20 cellular contexts compared by ENCODE assay signal in genomic region chr22:16609548-16610261, GRCh38. TPM values are rescaled to one million over a fixed set of nuclear protein-coding genes. Genes with fewer than 3 reads are reported as not detected.
DNase-seq lines count a peak whose midpoint lies in the region; ATAC-seq and TF ChIP-seq lines count a peak whose summit lies in the region.
"Had no signal": no experiment of that assay in that cellular context is flagged by ENCODE, and none has a peak within 500 bp of the region (broad histone marks: within the 10 kb centered on the region; RNA-seq: fewer than 3 reads in every experiment).

No MANE protein-coding gene starts in this region.

- H3K4me1 ChIP-seq in GM23338 (ENCODE audit: insufficient read depth) (no peaks in the 10 kb centered on the region), mammary epithelial cell (ENCODE audit: insufficient read depth, low read length) (no peaks in the 10 kb centered on the region)
- H3K4me1 ChIP-seq in effector memory CD4-positive, alpha-beta T cell (ENCODE audit: control insufficient read depth, insufficient read depth, low read length, poor library complexity, severe bottlenecking): no peaks in the 10 kb centered on the region
- H3K4me1 ChIP-seq: Caco-2, SJCRH30 had no signal

- ATAC-seq in GM23338 (peak; percentile 56; the same call in 2 of the 3 replicates), GM18858 (IDR thresholded peaks at IDR 0.05; ENCODE audit: unreplicated experiment) (no peak), HG02798 (IDR thresholded peaks at IDR 0.05; ENCODE audit: poor library complexity, unreplicated experiment) (no peak), GM19452 (IDR thresholded peaks at IDR 0.05; ENCODE audit: unreplicated experiment) (no peak)
- ATAC-seq in stimulated activated naive CD8-positive, alpha-beta T cell treated with anti-CD3 and anti-CD28 coated beads, Interleukin-15, amount 100 ng/mL, for 72 hours: peak; percentile 33
- ATAC-seq: GM12878, left lobe of liver had no signal

- H3K27ac ChIP-seq in GM23338 (ENCODE audit: low read depth): no peak overlapping the region
- H3K27ac ChIP-seq in mammary epithelial cell (ENCODE audit: insufficient read depth, low read depth, low read length): peak overlapping the region; percentile 40
- H3K27ac ChIP-seq in effector memory CD4-positive, alpha-beta T cell (ENCODE audit: insufficient read depth, low read length, poor library complexity, severe bottlenecking): no peak overlapping the region
- H3K27ac ChIP-seq: SJCRH30 had no signal

- CTCF ChIA-PET in mammary epithelial cell (lab: Charles Lee; ENCODE audit: low non-redundant PET): no interaction called here

- H3K9ac ChIP-seq in mammary epithelial cell (ENCODE audit: insufficient read depth, low read length): no peak overlapping the region

- H3K9me3 Mint-ChIP-seq in GM23338: peaks cover 81% of the 10 kb centered on the region
- H3K9me3 Mint-ChIP-seq in stimulated activated naive CD8-positive, alpha-beta T cell treated with anti-CD3 and anti-CD28 coated beads, Interleukin-15, amount 100 ng/mL, for 72 hours: no peaks in the 10 kb centered on the region
- H3K9me3 Mint-ChIP-seq: activated B cell treated with CpG ODN at 0.5 μM for 24 hours had no signal

- H3K4me2 ChIP-seq in GM23338: peak overlapping the region; percentile 62
- peak overlapping the region; percentile 78 for H3K4me2 ChIP-seq in mammary epithelial cell (ENCODE audit: insufficient read depth, low read depth, low read length)

- H3K36me3 ChIP-seq in GM23338 (ENCODE audit: insufficient read depth) (no peaks in the 10 kb centered on the region), mammary epithelial cell (ENCODE audit: insufficient read depth, low read length) (no peaks in the 10 kb centered on the region)
- no peaks in the 10 kb centered on the region for H3K36me3 ChIP-seq in effector memory CD4-positive, alpha-beta T cell (ENCODE audit: control insufficient read depth, insufficient read depth, low read length)
- H3K36me3 ChIP-seq: SJCRH30 had no signal

- peaks cover 12% of the 10 kb centered on the region for H3K27me3 Mint-ChIP-seq in GM23338 (ENCODE audit: insufficient read depth, low read depth, poor library complexity)
- peaks cover 49% of the 10 kb centered on the region for H3K27me3 Mint-ChIP-seq in stimulated activated naive CD8-positive, alpha-beta T cell treated with anti-CD3 and anti-CD28 coated beads, Interleukin-15, amount 100 ng/mL, for 72 hours

- peak; percentile 14 for DNase-seq in GM23338 (ENCODE audit: low spot score)
- DNase-seq in mammary epithelial cell: no peak
- DNase-seq in kidney tubule cell (ENCODE audit: low spot score): peak; percentile 14
- DNase-seq in stimulated activated naive CD8-positive, alpha-beta T cell treated with anti-CD3 and anti-CD28 coated beads, Interleukin-15, amount 100 ng/mL, for 72 hours: no peak
- DNase-seq in effector memory CD4-positive, alpha-beta T cell: no peak
- DNase-seq: activated B cell treated with CpG ODN at 0.5 μM for 24 hours; activated effector memory CD4-positive, alpha-beta T cell treated with Interleukin-2 at 50 U/mL for 16 hours; AML-193; Caco-2; H9; NCI-H146; SJCRH30 had no signal

- no peaks in the 10 kb centered on the region for H3K9me2 ChIP-seq in GM23338 (ENCODE audit: insufficient read depth)

- no peak overlapping the region for H3K4me3 Mint-ChIP-seq in GM23338
- peak overlapping the region in 1 of 2 donors; percentile 61 for H3K4me3 Mint-ChIP-seq in stimulated activated naive CD8-positive, alpha-beta T cell treated with anti-CD3 and anti-CD28 coated beads, Interleukin-15, amount 100 ng/mL, for 72 hours
- H3K4me3 Mint-ChIP-seq: activated B cell treated with CpG ODN at 0.5 μM for 24 hours, H9 had no signal

- H3K36me3 Mint-ChIP-seq in GM23338 (ENCODE audit: low read depth): peaks cover 35% of the 10 kb centered on the region

- BruUV-seq in mammary epithelial cell (replicated peaks; lab: Mats Ljungman, UMichigan): no TSS peak

- dilution Hi-C loops in mammary epithelial cell (cut with HindIII; ENCODE audit: low sequenced_read_pairs): no loop called here

- 4% methylated on average over 16 of the region's 77 CpGs for WGBS in mammary epithelial cell (ENCODE audit: low coverage, missing lambda C conversion rate)

- peak overlapping the region; percentile 45 for H3K4me3 ChIP-seq in GM23338
- peak overlapping the region; percentile 36 to 49 (median 39) for H3K4me3 ChIP-seq in mammary epithelial cell (replicated peaks in 1 of 3; ENCODE audit: insufficient read depth in 1 of 3, low read depth in 2 of 3, low read length in 3 of 3)
- H3K4me3 ChIP-seq in effector memory CD4-positive, alpha-beta T cell (ENCODE audit: insufficient read depth, low read depth, low read length, poor library complexity, severe bottlenecking): no peak overlapping the region
- H3K4me3 ChIP-seq: GM12878, SJCRH30 had no signal

- H3F3A ChIP-seq in GM23338 (replicated peaks; ENCODE audit: low read depth): no peaks in the 10 kb centered on the region

- no peaks in the 10 kb centered on the region for H3K9me3 ChIP-seq in mammary epithelial cell (replicated peaks; ENCODE audit: insufficient read depth, low read length)
- no peaks in the 10 kb centered on the region for H3K9me3 ChIP-seq in effector memory CD4-positive, alpha-beta T cell (ENCODE audit: control insufficient read depth, low read length)
- H3K9me3 ChIP-seq: Caco-2, SJCRH30 had no signal

- H2AFZ ChIP-seq in GM23338 (no peak overlapping the region), mammary epithelial cell (ENCODE audit: low read depth, low read length) (peak overlapping the region; percentile 52)

- H3K4me1 Mint-ChIP-seq in GM23338: no peaks in the 10 kb centered on the region; the same call in 2 of the 3 replicates
- H3K4me1 Mint-ChIP-seq in stimulated activated naive CD8-positive, alpha-beta T cell treated with anti-CD3 and anti-CD28 coated beads, Interleukin-15, amount 100 ng/mL, for 72 hours: no peaks in the 10 kb centered on the region
- H3K4me1 Mint-ChIP-seq: activated B cell treated with CpG ODN at 0.5 μM for 24 hours, H9 had no signal

- H3K27ac Mint-ChIP-seq in GM23338: no peak overlapping the region
- H3K27ac Mint-ChIP-seq in stimulated activated naive CD8-positive, alpha-beta T cell treated with anti-CD3 and anti-CD28 coated beads, Interleukin-15, amount 100 ng/mL, for 72 hours: no peak overlapping the region
- H3K27ac Mint-ChIP-seq: activated B cell treated with CpG ODN at 0.5 μM for 24 hours, H9 had no signal

- H3K79me2 ChIP-seq in GM23338 (replicated peaks; ENCODE audit: insufficient read depth) (no peaks in the 10 kb centered on the region), mammary epithelial cell (ENCODE audit: insufficient read depth, low read length) (peaks cover 35% of the 10 kb centered on the region)

- in situ Hi-C loops in mammary epithelial cell (cut with MboI; ENCODE audit: low sequenced_read_pairs in 2 of 2): no loop called here

- TF ChIP-seq CTCF in GM23338 (conservative IDR thresholded peaks at IDR 0.05; ENCODE audit: low read depth in 2 of 2): no peak
- no peak for TF ChIP-seq CTCF in mammary epithelial cell (conservative IDR thresholded peaks at IDR 0.05 in 1 of 2, IDR thresholded peaks at IDR 0.05 in 1 of 2; ENCODE audit: extremely low read depth in 1 of 2, insufficient read depth in 1 of 2, low read depth in 1 of 2, low read length in 2 of 2)

- H4K20me1 ChIP-seq in GM23338 (replicated peaks; ENCODE audit: insufficient read depth): no peaks in the 10 kb centered on the region
- H4K20me1 ChIP-seq in mammary epithelial cell (ENCODE audit: insufficient read depth, low read length): no peaks in the 10 kb centered on the region

- H3K27me3 ChIP-seq in GM23338 (ENCODE audit: insufficient read depth): peaks cover 52% of the 10 kb centered on the region
- H3K27me3 ChIP-seq in mammary epithelial cell (ENCODE audit: insufficient read depth, low read length): no peaks in the 10 kb centered on the region
- no peaks in the 10 kb centered on the region for H3K27me3 ChIP-seq in effector memory CD4-positive, alpha-beta T cell (replicated peaks; ENCODE audit: control insufficient read depth, insufficient read depth, low read length, poor library complexity, severe bottlenecking)
- H3K27me3 ChIP-seq: SJCRH30 had no signal

- intact Hi-C loops in mammary epithelial cell (cut with micrococcal nuclease): no loop called here

TF ChIP-seq in GM23338, 12 proteins besides CTCF, POLR2A, EP300 and RAD21:
- TF ChIP-seq ETS1 (IDR thresholded peaks at IDR 0.05): no peak
- TF ChIP-seq CREB1 (CRISPR knock-in tag; IDR thresholded peaks at IDR 0.05; ENCODE audit: low read depth): no peak
- TF ChIP-seq POLR2AphosphoS5 (IDR thresholded peaks at IDR 0.05; ENCODE audit: low read depth): no peak
- TF ChIP-seq EZH2phosphoT487 (IDR thresholded peaks at IDR 0.05; ENCODE audit: unreplicated experiment): no peak
- TF ChIP-seq NANOG (IDR thresholded peaks at IDR 0.05; ENCODE audit: borderline replicate concordance): no peak

RNA-seq across cellular contexts. Expression of gene CCT8L2, which starts 17.1 kb away (rescaled TPM):
- not detected in 2 replicates for total RNA-seq in GM23338 (2014; rRNA removed; shearing (Covaris generic))
- polyA plus RNA-seq in GM23338 (2016; fragmentation: Nextera tagmentation; extraction: Ambion mirVana): not detected in 2 replicates
- not detected for total RNA-seq in mammary epithelial cell
- not detected for polyA plus RNA-seq in mammary epithelial cell
- not detected for polyA minus RNA-seq in mammary epithelial cell
- total RNA-seq: activated B cell treated with CpG ODN at 0.5 μM for 24 hours; Caco-2; fibroblast of lung; GM12878; H9; left lobe of liver; myocyte; SJCRH30; T-helper 2 cell treated with Interferon-gamma antibody and Interleukin-4, amounts not matched to agents 100 ng/mL and 5 ng/mL, for 36 hours had no signal
- polyA plus RNA-seq: fibroblast of lung, GM12878 had no signal

Comparison
In these comparisons a context has a peak if more than half of its experiments do, and no peak if none do; other contexts are left out.
1. ATAC-seq: peak in GM23338 (single experiment) and stimulated activated naive CD8-positive, alpha-beta T cell treated with anti-CD3 and anti-CD28 coated beads, Interleukin-15, amount 100 ng/mL, for 72 hours (single experiment); none in GM18858 (single experiment), HG02798 (single experiment) and GM19452 (single experiment).
2. DNase-seq: peak in GM23338 (single experiment) and kidney tubule cell (single experiment); none in mammary epithelial cell (single experiment), stimulated activated naive CD8-positive, alpha-beta T cell treated with anti-CD3 and anti-CD28 coated beads, Interleukin-15, amount 100 ng/mL, for 72 hours (0 of 2) and effector memory CD4-positive, alpha-beta T cell (0 of 3).